Comparison of ENCODE assay signal across 1 cellular context in the genomic region with DNA sequence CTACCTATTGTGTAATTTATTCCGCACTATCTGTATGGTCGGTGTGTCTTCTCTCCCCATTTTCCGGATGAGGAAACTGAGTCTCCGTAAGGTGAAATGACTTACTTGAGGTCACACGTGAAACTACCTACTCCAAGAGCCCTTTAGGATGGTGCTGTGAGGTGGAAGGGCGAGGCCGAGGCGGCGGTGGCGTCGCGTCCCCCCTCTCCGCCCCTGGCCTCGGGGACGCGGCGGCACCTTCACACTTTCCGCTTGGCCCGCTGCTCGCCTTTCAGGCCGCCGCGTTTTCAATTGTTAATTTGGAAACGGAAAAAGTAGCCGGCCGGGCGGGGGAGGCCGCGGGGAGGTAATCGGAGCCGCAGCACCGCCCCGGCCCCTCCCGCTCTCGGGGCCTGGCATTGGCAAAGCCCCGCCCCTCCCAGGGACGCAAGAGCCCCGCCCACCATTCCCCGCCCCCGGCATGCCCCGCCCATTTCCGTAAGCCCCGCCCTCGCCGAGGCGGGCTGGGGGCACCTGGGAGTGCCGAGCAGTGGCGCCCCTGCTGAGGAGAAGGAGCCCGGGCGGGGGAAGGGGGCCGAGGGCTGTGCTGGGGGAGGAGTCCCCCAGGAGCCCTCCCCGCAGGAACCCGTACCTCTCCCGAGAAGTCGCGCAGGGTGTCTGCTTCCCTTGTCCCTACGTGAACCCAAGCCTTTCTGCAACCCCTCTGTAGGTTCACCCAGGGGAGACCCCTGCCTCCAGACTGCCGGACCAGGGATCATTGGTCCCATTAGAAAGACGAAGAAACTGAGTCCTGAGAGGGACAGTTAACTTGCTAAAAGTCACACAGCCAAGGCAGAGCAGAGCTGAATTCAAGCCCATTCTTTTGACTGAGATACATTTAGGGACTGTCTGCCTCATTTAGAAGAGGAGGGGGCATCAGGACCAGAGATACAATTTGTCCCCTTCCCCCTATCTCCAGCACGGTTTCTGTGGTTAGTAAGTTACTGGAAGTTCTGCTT.
A peak's percentile ranks its signal among the peaks of the same experiment; 100 is the strongest.
TF ChIP-seq lines count a peak whose summit lies in the region.

No MANE protein-coding gene starts in this region.

TF ChIP-seq in GM12878, 131 proteins besides CTCF, POLR2A, EP300 and RAD21:
- TF ChIP-seq, protein P1, sequence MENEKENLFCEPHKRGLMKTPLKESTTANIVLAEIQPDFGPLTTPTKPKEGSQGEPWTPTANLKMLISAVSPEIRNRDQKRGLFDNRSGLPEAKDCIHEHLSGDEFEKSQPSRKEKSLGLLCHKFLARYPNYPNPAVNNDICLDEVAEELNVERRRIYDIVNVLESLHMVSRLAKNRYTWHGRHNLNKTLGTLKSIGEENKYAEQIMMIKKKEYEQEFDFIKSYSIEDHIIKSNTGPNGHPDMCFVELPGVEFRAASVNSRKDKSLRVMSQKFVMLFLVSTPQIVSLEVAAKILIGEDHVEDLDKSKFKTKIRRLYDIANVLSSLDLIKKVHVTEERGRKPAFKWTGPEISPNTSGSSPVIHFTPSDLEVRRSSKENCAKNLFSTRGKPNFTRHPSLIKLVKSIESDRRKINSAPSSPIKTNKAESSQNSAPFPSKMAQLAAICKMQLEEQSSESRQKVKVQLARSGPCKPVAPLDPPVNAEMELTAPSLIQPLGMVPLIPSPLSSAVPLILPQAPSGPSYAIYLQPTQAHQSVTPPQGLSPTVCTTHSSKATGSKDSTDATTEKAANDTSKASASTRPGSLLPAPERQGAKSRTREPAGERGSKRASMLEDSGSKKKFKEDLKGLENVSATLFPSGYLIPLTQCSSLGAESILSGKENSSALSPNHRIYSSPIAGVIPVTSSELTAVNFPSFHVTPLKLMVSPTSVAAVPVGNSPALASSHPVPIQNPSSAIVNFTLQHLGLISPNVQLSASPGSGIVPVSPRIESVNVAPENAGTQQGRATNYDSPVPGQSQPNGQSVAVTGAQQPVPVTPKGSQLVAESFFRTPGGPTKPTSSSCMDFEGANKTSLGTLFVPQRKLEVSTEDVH (IDR thresholded peaks at IDR 0.05; ENCODE audit: low read depth, partially characterized antibody): no peak
- TF ChIP-seq NFIC (IDR thresholded peaks at IDR 0.05; ENCODE audit: low read depth, low read length) (no peak), RUNX3 (IDR thresholded peaks at IDR 0.05; ENCODE audit: low read length) (peak; percentile 16; the same call in 1 of the 2 replicates), SRF (IDR thresholded peaks at IDR 0.05; ENCODE audit: low read depth in 2 of 2, low read length in 2 of 2) (0 out of 4 replicates have a peak, but pooled peaks of 1 of the 2 experiments have one; percentile 12), ZNF622 (IDR thresholded peaks at IDR 0.05) (no peak), POU2F2 (IDR thresholded peaks at IDR 0.05; ENCODE audit: borderline replicate concordance, low read depth, low read length) (no peak), IKZF1 (conservative IDR thresholded peaks at IDR 0.05) (peak; percentile 31; the same call in 1 of the 2 replicates), ZNF207 (IDR thresholded peaks at IDR 0.05; ENCODE audit: borderline replicate concordance) (peak; percentile 69; the same call in 1 of the 2 replicates), TAF1 (IDR thresholded peaks at IDR 0.05; ENCODE audit: borderline replicate concordance, low read depth, low read length) (no peak), DPF2 (IDR thresholded peaks at IDR 0.05) (peak; percentile 52; the same call in 1 of the 2 replicates), SREBF2 (IDR thresholded peaks at IDR 0.05; ENCODE audit: low read length) (no peak), ZNF217 (IDR thresholded peaks at IDR 0.05) (peak; percentile 73; the same call in 1 of the 2 replicates), SMAD1 (IDR thresholded peaks at IDR 0.05; ENCODE audit: low read depth, partially characterized antibody) (no peak), BHLHE40 (IDR thresholded peaks at IDR 0.05; ENCODE audit: borderline replicate concordance in 1 of 2, low read depth in 2 of 2, low read length in 1 of 2) (peak in 1 of 2 experiments; percentile 38; a peak in 1 of 4 replicates), EGR1 (IDR thresholded peaks at IDR 0.05; ENCODE audit: borderline replicate concordance in 1 of 2, low read depth in 2 of 2, low read length in 2 of 2) (peak in 1 of 2 experiments; percentile 56; a peak in 1 of 3 replicates), SMARCA5 (IDR thresholded peaks at IDR 0.05) (peak; percentile 85), NR2C2 (IDR thresholded peaks at IDR 0.05; ENCODE audit: borderline replicate concordance, control insufficient read depth, insufficient read length, low read depth) (no peak), EZH2 (IDR thresholded peaks at IDR 0.05; ENCODE audit: borderline replicate concordance, control insufficient read depth, low read depth, low read length) (no peak), GATAD2B (conservative IDR thresholded peaks at IDR 0.05; ENCODE audit: low read depth) (peak; percentile 29; the same call in 1 of the 2 replicates)
- TF ChIP-seq, protein P2, sequence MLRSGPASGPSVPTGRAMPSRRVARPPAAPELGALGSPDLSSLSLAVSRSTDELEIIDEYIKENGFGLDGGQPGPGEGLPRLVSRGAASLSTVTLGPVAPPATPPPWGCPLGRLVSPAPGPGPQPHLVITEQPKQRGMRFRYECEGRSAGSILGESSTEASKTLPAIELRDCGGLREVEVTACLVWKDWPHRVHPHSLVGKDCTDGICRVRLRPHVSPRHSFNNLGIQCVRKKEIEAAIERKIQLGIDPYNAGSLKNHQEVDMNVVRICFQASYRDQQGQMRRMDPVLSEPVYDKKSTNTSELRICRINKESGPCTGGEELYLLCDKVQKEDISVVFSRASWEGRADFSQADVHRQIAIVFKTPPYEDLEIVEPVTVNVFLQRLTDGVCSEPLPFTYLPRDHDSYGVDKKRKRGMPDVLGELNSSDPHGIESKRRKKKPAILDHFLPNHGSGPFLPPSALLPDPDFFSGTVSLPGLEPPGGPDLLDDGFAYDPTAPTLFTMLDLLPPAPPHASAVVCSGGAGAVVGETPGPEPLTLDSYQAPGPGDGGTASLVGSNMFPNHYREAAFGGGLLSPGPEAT (IDR thresholded peaks at IDR 0.05; ENCODE audit: low read depth): no peak
- TF ChIP-seq, protein P3, sequence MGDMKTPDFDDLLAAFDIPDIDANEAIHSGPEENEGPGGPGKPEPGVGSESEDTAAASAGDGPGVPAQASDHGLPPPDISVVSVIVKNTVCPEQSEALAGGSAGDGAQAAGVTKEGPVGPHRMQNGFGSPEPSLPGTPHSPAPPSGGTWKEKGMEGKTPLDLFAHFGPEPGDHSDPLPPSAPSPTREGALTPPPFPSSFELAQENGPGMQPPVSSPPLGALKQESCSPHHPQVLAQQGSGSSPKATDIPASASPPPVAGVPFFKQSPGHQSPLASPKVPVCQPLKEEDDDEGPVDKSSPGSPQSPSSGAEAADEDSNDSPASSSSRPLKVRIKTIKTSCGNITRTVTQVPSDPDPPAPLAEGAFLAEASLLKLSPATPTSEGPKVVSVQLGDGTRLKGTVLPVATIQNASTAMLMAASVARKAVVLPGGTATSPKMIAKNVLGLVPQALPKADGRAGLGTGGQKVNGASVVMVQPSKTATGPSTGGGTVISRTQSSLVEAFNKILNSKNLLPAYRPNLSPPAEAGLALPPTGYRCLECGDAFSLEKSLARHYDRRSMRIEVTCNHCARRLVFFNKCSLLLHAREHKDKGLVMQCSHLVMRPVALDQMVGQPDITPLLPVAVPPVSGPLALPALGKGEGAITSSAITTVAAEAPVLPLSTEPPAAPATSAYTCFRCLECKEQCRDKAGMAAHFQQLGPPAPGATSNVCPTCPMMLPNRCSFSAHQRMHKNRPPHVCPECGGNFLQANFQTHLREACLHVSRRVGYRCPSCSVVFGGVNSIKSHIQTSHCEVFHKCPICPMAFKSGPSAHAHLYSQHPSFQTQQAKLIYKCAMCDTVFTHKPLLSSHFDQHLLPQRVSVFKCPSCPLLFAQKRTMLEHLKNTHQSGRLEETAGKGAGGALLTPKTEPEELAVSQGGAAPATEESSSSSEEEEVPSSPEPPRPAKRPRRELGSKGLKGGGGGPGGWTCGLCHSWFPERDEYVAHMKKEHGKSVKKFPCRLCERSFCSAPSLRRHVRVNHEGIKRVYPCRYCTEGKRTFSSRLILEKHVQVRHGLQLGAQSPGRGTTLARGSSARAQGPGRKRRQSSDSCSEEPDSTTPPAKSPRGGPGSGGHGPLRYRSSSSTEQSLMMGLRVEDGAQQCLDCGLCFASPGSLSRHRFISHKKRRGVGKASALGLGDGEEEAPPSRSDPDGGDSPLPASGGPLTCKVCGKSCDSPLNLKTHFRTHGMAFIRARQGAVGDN (IDR thresholded peaks at IDR 0.05): peak; percentile 75; the same call in 1 of the 2 replicates
- TF ChIP-seq, protein P4, sequence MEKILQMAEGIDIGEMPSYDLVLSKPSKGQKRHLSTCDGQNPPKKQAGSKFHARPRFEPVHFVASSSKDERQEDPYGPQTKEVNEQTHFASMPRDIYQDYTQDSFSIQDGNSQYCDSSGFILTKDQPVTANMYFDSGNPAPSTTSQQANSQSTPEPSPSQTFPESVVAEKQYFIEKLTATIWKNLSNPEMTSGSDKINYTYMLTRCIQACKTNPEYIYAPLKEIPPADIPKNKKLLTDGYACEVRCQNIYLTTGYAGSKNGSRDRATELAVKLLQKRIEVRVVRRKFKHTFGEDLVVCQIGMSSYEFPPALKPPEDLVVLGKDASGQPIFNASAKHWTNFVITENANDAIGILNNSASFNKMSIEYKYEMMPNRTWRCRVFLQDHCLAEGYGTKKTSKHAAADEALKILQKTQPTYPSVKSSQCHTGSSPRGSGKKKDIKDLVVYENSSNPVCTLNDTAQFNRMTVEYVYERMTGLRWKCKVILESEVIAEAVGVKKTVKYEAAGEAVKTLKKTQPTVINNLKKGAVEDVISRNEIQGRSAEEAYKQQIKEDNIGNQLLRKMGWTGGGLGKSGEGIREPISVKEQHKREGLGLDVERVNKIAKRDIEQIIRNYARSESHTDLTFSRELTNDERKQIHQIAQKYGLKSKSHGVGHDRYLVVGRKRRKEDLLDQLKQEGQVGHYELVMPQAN (conservative IDR thresholded peaks at IDR 0.05): no peak
